Comparison of ENCODE assay signal across 19 cellular contexts in genomic region chr9:82606071-82606470, GRCh38.
"Had no signal": no experiment of that assay in that cellular context is flagged by ENCODE, and none has a peak within 500 bp of the region (broad histone marks: within the 10 kb centered on the region; RNA-seq: fewer than 3 reads in every experiment).

No MANE protein-coding gene starts in this region.

- H3K36me3 ChIP-seq: brain microvascular endothelial cell, stomach, transverse colon had no signal

- H3K27me3 Mint-ChIP-seq: activated naive CD8-positive, alpha-beta T cell treated with anti-CD3 and anti-CD28 coated beads, Interleukin-2, amount 50 U/mL, for 24 hours; stimulated activated memory B cell treated with anti-CD40 and anti-IgM and Interleukin-4, amounts not matched to agents 10 μg/mL and 1 μg/mL and 100 μg/mL, for 72 hours had no signal

- FAIRE-seq: small intestine, TTC549, urothelium cell line had no signal

- H3K27me3 ChIP-seq: brain microvascular endothelial cell, stomach, transverse colon had no signal

- H3K9me3 Mint-ChIP-seq: activated naive CD8-positive, alpha-beta T cell treated with anti-CD3 and anti-CD28 coated beads, Interleukin-2, amount 50 U/mL, for 24 hours; activated T-helper 1 cell treated with anti-CD3 and anti-CD28 coated beads, Interleukin-12 subunit alpha, Interleukin-12 subunit beta, Interleukin-2, Interleukin-4 antibody, amounts not matched to agents 30 ng/mL and 10 ng/mL and 1 ng/mL, durations not matched to agents 14 hours and 24 hours and 36 hours; nephron progenitor cell; stimulated activated memory B cell treated with anti-CD40 and anti-IgM and Interleukin-4, amounts not matched to agents 10 μg/mL and 1 μg/mL and 100 μg/mL, for 72 hours had no signal

- H3K27ac ChIP-seq: brain microvascular endothelial cell, foreskin keratinocyte, transverse colon had no signal

- H3K4me3 ChIP-seq: stomach, transverse colon had no signal

- ATAC-seq: activated CD8-positive, alpha-beta T cell treated with anti-CD3 and anti-CD28 coated beads, Interleukin-2, amount 10 ng/mL, durations not matched to agents 7 days and 5 days; activated naive CD8-positive, alpha-beta T cell treated with anti-CD3 and anti-CD28 coated beads, Interleukin-2, amount 50 U/mL, for 24 hours had no signal

- H3K4me1 Mint-ChIP-seq: activated naive CD8-positive, alpha-beta T cell treated with anti-CD3 and anti-CD28 coated beads, Interleukin-2, amount 50 U/mL, for 24 hours; stimulated activated memory B cell treated with anti-CD40 and anti-IgM and Interleukin-4, amounts not matched to agents 10 μg/mL and 1 μg/mL and 100 μg/mL, for 72 hours had no signal

- H3K4me3 Mint-ChIP-seq: activated CD8-positive, alpha-beta T cell treated with anti-CD3 and anti-CD28 coated beads, Interleukin-2, amount 10 ng/mL, durations not matched to agents 7 days and 5 days; activated naive CD8-positive, alpha-beta T cell treated with anti-CD3 and anti-CD28 coated beads, Interleukin-2, amount 50 U/mL, for 24 hours; activated T-helper 1 cell treated with anti-CD3 and anti-CD28 coated beads, Interleukin-12 subunit alpha, Interleukin-12 subunit beta, Interleukin-2, Interleukin-4 antibody, amounts not matched to agents 30 ng/mL and 10 ng/mL and 1 ng/mL, durations not matched to agents 14 hours and 24 hours and 36 hours; nephron progenitor cell; stimulated activated memory B cell treated with anti-CD40 and anti-IgM and Interleukin-4, amounts not matched to agents 10 μg/mL and 1 μg/mL and 100 μg/mL, for 72 hours had no signal

- H3K4me1 ChIP-seq: foreskin keratinocyte had no signal

- H3K27ac Mint-ChIP-seq: activated CD8-positive, alpha-beta T cell treated with anti-CD3 and anti-CD28 coated beads, Interleukin-2, amount 10 ng/mL, durations not matched to agents 7 days and 5 days; activated naive CD8-positive, alpha-beta T cell treated with anti-CD3 and anti-CD28 coated beads, Interleukin-2, amount 50 U/mL, for 24 hours; activated T-helper 1 cell treated with anti-CD3 and anti-CD28 coated beads, Interleukin-12 subunit alpha, Interleukin-12 subunit beta, Interleukin-2, Interleukin-4 antibody, amounts not matched to agents 30 ng/mL and 10 ng/mL and 1 ng/mL, durations not matched to agents 14 hours and 24 hours and 36 hours; nephron progenitor cell; stimulated activated memory B cell treated with anti-CD40 and anti-IgM and Interleukin-4, amounts not matched to agents 10 μg/mL and 1 μg/mL and 100 μg/mL, for 72 hours had no signal

- H3K9me3 ChIP-seq: stomach, transverse colon had no signal

- DNase-seq: activated CD4-positive, alpha-beta T cell treated with anti-CD3 and anti-CD28 coated beads for 1 hour; activated CD4-positive, alpha-beta T cell treated with anti-CD3 and anti-CD28 coated beads, Interleukin-2, amount 50 U/mL, for 1 hour; activated gamma-delta T cell; activated naive CD4-positive, alpha-beta T cell treated with anti-CD3 and anti-CD28 coated beads, Interleukin-2, amount 50 U/mL, for 16 hours; effector CD8-positive, alpha-beta T cell; left ventricle myocardium superior; stimulated activated CD4-positive, alpha-beta T cell treated with anti-CD3 and anti-CD28 coated beads, Interleukin-2, amount 100 ng/mL, for 24 hours had no signal

- H3K36me3 Mint-ChIP-seq: stimulated activated memory B cell treated with anti-CD40 and anti-IgM and Interleukin-4, amounts not matched to agents 10 μg/mL and 1 μg/mL and 100 μg/mL, for 72 hours had no signal
